ENCODE assay signal across 8 cellular contexts in genomic region chr16:1773703-1774455, GRCh38. TPM values are rescaled to one million over a fixed set of nuclear protein-coding genes. Genes with fewer than 3 reads are reported as not detected.
DNase-seq lines count a peak whose midpoint lies in the region; ATAC-seq and TF ChIP-seq lines count a peak whose summit lies in the region.

No MANE protein-coding gene starts in this region.

- H3K36me3 ChIP-seq in Panc1 (ENCODE audit: control insufficient read depth, insufficient read depth, low read length) (no peaks in the 10 kb centered on the region; the same call in 1 of the 2 replicates), mesendoderm (ENCODE audit: control insufficient read depth, insufficient read depth, low read length) (no peaks in the 10 kb centered on the region)

- H3K56ac ChIP-seq in mesendoderm (ENCODE audit: low read length), result peak overlapping the region; percentile 94

- H2BK15ac ChIP-seq in mesendoderm (replicated peaks; ENCODE audit: low read depth), result no peak overlapping the region

- H3K4me3 ChIP-seq in Panc1 (ENCODE audit: low read depth in 2 of 2, low read length in 2 of 2), result peak overlapping the region; percentile 60 to 71
- H3K4me3 ChIP-seq in mesendoderm (ENCODE audit: low read length), result peak overlapping the region; percentile 62

- H3K4me2 ChIP-seq in mesendoderm (ENCODE audit: low read length), result peak overlapping the region; percentile 56

- H3K79me2 ChIP-seq in mesendoderm (ENCODE audit: control insufficient read depth, insufficient read depth, low read length), result peaks cover 11% of the 10 kb centered on the region

- H3K27me3 ChIP-seq in Panc1 (ENCODE audit: control insufficient read depth, insufficient read depth, low read length) (no peaks in the 10 kb centered on the region), mesendoderm (ENCODE audit: insufficient read depth, low read length, poor library complexity) (no peaks in the 10 kb centered on the region)

- peak overlapping the region; percentile 100 for H3K4me3 Mint-ChIP-seq in activated T-cell treated with anti-CD3 and anti-CD28 coated beads, Interleukin-2, amount 50 U/mL, for 4 hours

- H2BK5ac ChIP-seq in mesendoderm (ENCODE audit: low read length), result no peak overlapping the region

- no CpG with 5 or more reads among the region's 45 CpGs for WGBS in mesendoderm (ENCODE audit: extremely low coverage, insufficient coverage, low lambda C conversion rate)

- no TSS peak for BruUV-seq in Panc1 (replicated peaks; lab: Mats Ljungman, UMichigan)

- no peak overlapping the region for H2BK120ac ChIP-seq in mesendoderm (ENCODE audit: low read depth, low read length)

- H3K79me1 ChIP-seq in mesendoderm (ENCODE audit: low read length), result peaks cover 8% of the 10 kb centered on the region

- no peaks in the 10 kb centered on the region for H3K9me3 Mint-ChIP-seq in activated T-cell treated with anti-CD3 and anti-CD28 coated beads, Interleukin-2, amount 50 U/mL, for 4 hours

- no peak for DNase-seq in activated T-cell treated with anti-CD3 and anti-CD28 coated beads, Interleukin-2, amount 50 U/mL, for 4 hours
- DNase-seq in activated T-cell treated with anti-CD3 and anti-CD28 coated beads, Interleukin-2, amount 50 U/mL, for 1 hour, result no peak
- DNase-seq in Panc1 (ENCODE audit: low read depth, low spot score) (no peak), mesendoderm (no peak), NCI-H446 treated with DMSO at 0.1 percent for 48 hours (lab: John Stamatoyannopoulos, UW) (no peak), epidermal melanocyte (ENCODE audit: insufficient read length, low spot score) (no peak)

- no peak; the same call in 1 of the 2 replicates for TF ChIP-seq CTCF in Panc1 (IDR thresholded peaks at IDR 0.05)

- peak overlapping the region; percentile 25 for H3K4ac ChIP-seq in mesendoderm (ENCODE audit: low read depth, low read length)

- peaks cover 5% of the 10 kb centered on the region for H3K36me3 Mint-ChIP-seq in activated T-cell treated with anti-CD3 and anti-CD28 coated beads, Interleukin-2, amount 50 U/mL, for 4 hours (ENCODE audit: insufficient read depth)

- no peak overlapping the region for H3K18ac ChIP-seq in mesendoderm (ENCODE audit: low read length)

- no peaks in the 10 kb centered on the region for H3K9me3 ChIP-seq in Panc1 (ENCODE audit: control insufficient read depth, insufficient read depth, low read depth, low read length)

- H4K5ac ChIP-seq in mesendoderm (ENCODE audit: low read length), result no peak overlapping the region

- ATAC-seq in activated T-cell treated with anti-CD3 and anti-CD28 coated beads, Interleukin-2, amount 50 U/mL, for 4 hours, result peak in 1 of 2 donors; percentile 3
- ATAC-seq in Panc1 (no peak), GM19324 (IDR thresholded peaks at IDR 0.05; ENCODE audit: low FRiP score, unreplicated experiment) (no peak)

- intact Hi-C loops in Panc1 (cut with micrococcal nuclease; ENCODE audit: unreplicated experiment), result loop anchor here (10.0 kb wide), 1 partner anchor 1089 kb away; the partner anchor contains the start of genes JMJD8 and STUB1

- POLR2A ChIA-PET in Panc1 (lab: Charles Lee), result no interaction called here

- no peak overlapping the region for H2AK5ac ChIP-seq in mesendoderm (ENCODE audit: low read length)

- in situ Hi-C loops in Panc1 (cut with HindIII; ENCODE audit: low pct_unique_long_range_greater_than_20kb, low sequenced_read_pairs), result no loop called here

- H3K4me1 ChIP-seq in Panc1 (ENCODE audit: control insufficient read depth, insufficient read depth, low read length) (peaks cover 51% of the 10 kb centered on the region), mesendoderm (ENCODE audit: control insufficient read depth, low read depth, low read length) (no peaks in the 10 kb centered on the region)

- H3K27me3 Mint-ChIP-seq in activated T-cell treated with anti-CD3 and anti-CD28 coated beads, Interleukin-2, amount 50 U/mL, for 4 hours (ENCODE audit: low read depth), result no peaks in the 10 kb centered on the region

- peak overlapping the region; percentile 91 for H3K9ac ChIP-seq in mesendoderm (ENCODE audit: low read length)

- H3K4me1 Mint-ChIP-seq in activated T-cell treated with anti-CD3 and anti-CD28 coated beads, Interleukin-2, amount 50 U/mL, for 4 hours (ENCODE audit: low read depth), result peaks cover 14% of the 10 kb centered on the region

- no peak overlapping the region for H4K8ac ChIP-seq in mesendoderm (ENCODE audit: low read depth, low read length)

- no peak overlapping the region for H3K23ac ChIP-seq in mesendoderm (ENCODE audit: low read length)

- H3K27ac ChIP-seq in Panc1 (ENCODE audit: low read length) (peak overlapping the region; percentile 95), cingulate gyrus (ENCODE audit: low read depth, low read length) (peak overlapping the region; percentile 87), mesendoderm (ENCODE audit: low read depth, low read length) (peak overlapping the region; percentile 10)

- CTCF ChIA-PET in Panc1 (lab: Charles Lee), result interaction anchor here (1.3 kb wide), 1 partner anchor 9 kb away, joined by 5 read pairs; the partner anchor contains the start of genes NUBP2 and SPSB3

RNA-seq across cellular contexts. Expression of gene MRPS34, which starts 0.9 kb away (rescaled TPM):
- 100 to 1,000 TPM; 223 to 288 (median 265) TPM for total RNA-seq in activated T-cell treated with anti-CD3 and anti-CD28 coated beads, Interleukin-2, amount 50 U/mL, for 4 hours
- 187 TPM for total RNA-seq in Panc1 (2021; ENCODE audit: unreplicated experiment)
- polyA plus RNA-seq in Panc1 (2012; ENCODE audit: insufficient read length), result 283 TPM
- 242 TPM for polyA plus RNA-seq in mesendoderm (2013, experiment 1 of 2)
- 246 TPM for polyA plus RNA-seq in mesendoderm (2013, experiment 2 of 2)

RNA-seq across cellular contexts. Expression of gene EME2, which starts 1.3 kb away (rescaled TPM):
- total RNA-seq in activated T-cell treated with anti-CD3 and anti-CD28 coated beads, Interleukin-2, amount 50 U/mL, for 4 hours, result 10 to 100 TPM; 30.4 to 39.1 (median 35.7) TPM
- 53.4 TPM for total RNA-seq in Panc1 (2021; ENCODE audit: unreplicated experiment)
- 37.7 TPM for polyA plus RNA-seq in Panc1 (2012; ENCODE audit: insufficient read length)
- 7.9 TPM for polyA plus RNA-seq in mesendoderm (2013, experiment 1 of 2)
- polyA plus RNA-seq in mesendoderm (2013, experiment 2 of 2), result 8.2 TPM

RNA-seq across cellular contexts. Expression of gene NME3, which starts 2.5 kb away (rescaled TPM):
- 10 to 100 TPM; 37.2 to 37.6 (median 37.4) TPM for total RNA-seq in activated T-cell treated with anti-CD3 and anti-CD28 coated beads, Interleukin-2, amount 50 U/mL, for 4 hours
- total RNA-seq in Panc1 (2021; ENCODE audit: unreplicated experiment), result 117 TPM
- 233 TPM for polyA plus RNA-seq in Panc1 (2012; ENCODE audit: insufficient read length)
- polyA plus RNA-seq in mesendoderm (2013, experiment 1 of 2), result 31.1 TPM
- 31.7 TPM for polyA plus RNA-seq in mesendoderm (2013, experiment 2 of 2)

RNA-seq across cellular contexts. Expression of gene SPSB3, which starts 8.5 kb away (rescaled TPM):
- 10 to 100 TPM; 15.5 to 20.8 (median 16.8) TPM for total RNA-seq in activated T-cell treated with anti-CD3 and anti-CD28 coated beads, Interleukin-2, amount 50 U/mL, for 4 hours
- 23.0 TPM for total RNA-seq in Panc1 (2021; ENCODE audit: unreplicated experiment)
- polyA plus RNA-seq in Panc1 (2012; ENCODE audit: insufficient read length), result 40.3 TPM
- polyA plus RNA-seq in mesendoderm (2013, experiment 1 of 2), result 10.0 TPM
- polyA plus RNA-seq in mesendoderm (2013, experiment 2 of 2), result 9.7 TPM

RNA-seq across cellular contexts. Expression of gene NUBP2, which starts 8.9 kb away (rescaled TPM):
- total RNA-seq in activated T-cell treated with anti-CD3 and anti-CD28 coated beads, Interleukin-2, amount 50 U/mL, for 4 hours, result 100 to 1,000 TPM in 1 of 3 donors, 10 to 100 TPM in 2; 85.7 to 101 (median 94.7) TPM
- total RNA-seq in Panc1 (2021; ENCODE audit: unreplicated experiment), result 85.8 TPM
- 114 TPM for polyA plus RNA-seq in Panc1 (2012; ENCODE audit: insufficient read length)
- 54.8 TPM for polyA plus RNA-seq in mesendoderm (2013, experiment 1 of 2)
- polyA plus RNA-seq in mesendoderm (2013, experiment 2 of 2), result 55.5 TPM

Comparison
In these comparisons a context has a peak if more than half of its experiments do, and no peak if none do; other contexts are left out.
1. H3K27ac ChIP-seq: peak in every context shown above with its lines; median percentile 95 in Panc1; 87 in cingulate gyrus; 10 in mesendoderm.